ENCODE assay signal across 11 cellular contexts in the genomic region with DNA sequence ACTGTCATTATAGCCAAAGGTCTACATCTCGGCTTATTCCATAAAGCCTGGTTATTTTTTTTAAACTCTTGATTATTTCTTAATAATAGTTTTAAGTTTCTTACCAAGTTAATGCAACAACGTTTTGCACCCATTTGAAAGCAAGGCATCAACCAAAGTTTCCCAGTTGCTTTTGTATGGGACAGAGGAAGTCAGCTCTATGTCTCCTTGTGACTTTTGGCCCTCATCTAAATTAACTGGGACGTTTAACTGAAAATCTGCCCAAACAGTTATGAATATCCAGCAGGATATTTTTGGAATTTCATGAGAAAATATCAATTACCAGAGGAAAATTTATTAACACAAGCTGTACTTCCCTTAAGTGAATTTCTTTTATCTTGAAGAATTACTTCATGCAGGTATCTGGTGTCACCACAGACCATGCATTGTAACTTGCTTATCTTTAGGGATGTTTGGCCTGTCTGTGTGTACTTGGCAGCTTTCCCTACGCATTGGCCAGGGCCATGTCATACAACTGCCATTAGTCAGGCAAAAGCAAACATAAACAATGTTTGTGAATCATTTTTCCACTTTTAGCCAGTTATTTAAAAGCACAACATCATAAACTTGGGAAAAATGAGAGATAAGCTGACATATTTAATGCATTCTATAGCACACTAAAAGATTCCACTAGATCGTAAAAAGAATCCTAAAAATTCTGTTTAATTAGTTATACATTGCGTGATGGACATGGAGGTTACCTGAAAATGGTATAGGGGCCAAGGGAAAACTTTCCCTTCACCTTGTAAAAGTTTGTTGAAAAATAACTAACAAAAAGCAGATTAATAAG.
DNase-seq lines count a peak whose midpoint lies in the region; ATAC-seq and TF ChIP-seq lines count a peak whose summit lies in the region.
"Had no signal": no experiment of that assay in that cellular context is flagged by ENCODE, and none has a peak within 500 bp of the region (broad histone marks: within the 10 kb centered on the region; RNA-seq: fewer than 3 reads in every experiment).

No MANE protein-coding gene starts in this region.

- H3K4me3 ChIP-seq in Panc1 (ENCODE audit: low read depth in 2 of 2, low read length in 2 of 2): no peak overlapping the region
- no peak overlapping the region for H3K4me3 ChIP-seq in fibroblast of the aortic adventitia (ENCODE audit: low read depth, low read length)
- H3K4me3 ChIP-seq: suprapubic skin had no signal

- H3K9me3 Mint-ChIP-seq in type B pancreatic cell: peaks cover 29% of the 10 kb centered on the region

- in situ Hi-C loops in Panc1 (cut with HindIII; ENCODE audit: low pct_unique_long_range_greater_than_20kb, low sequenced_read_pairs): no loop called here

- intact Hi-C loops in Panc1 (cut with micrococcal nuclease; ENCODE audit: unreplicated experiment): loop anchor here (1.0 to 2.0 kb wide), 2 partner anchors 101 to 319 kb away; a partner anchor contains a TSS

- POLR2A ChIA-PET in Panc1 (lab: Charles Lee): no interaction called here

- ATAC-seq in Panc1: peak; percentile 94

- peak overlapping the region; percentile 98 for H3K27ac ChIP-seq in Panc1 (ENCODE audit: low read length)
- H3K27ac ChIP-seq: suprapubic skin, WERI-Rb-1 had no signal

- no peaks in the 10 kb centered on the region for H3K27me3 Mint-ChIP-seq in type B pancreatic cell
- H3K27me3 Mint-ChIP-seq: dendritic cell treated with granulocyte-macrophage colony-stimulating factor and Interleukin-4, amounts not matched to agents 40 ng/mL and 50 ng/mL, for 4 days had no signal

- H3K36me3 ChIP-seq in Panc1 (ENCODE audit: control insufficient read depth, insufficient read depth, low read length): no peaks in the 10 kb centered on the region
- H3K36me3 ChIP-seq: suprapubic skin, WERI-Rb-1 had no signal

- H3K4me1 ChIP-seq in Panc1 (ENCODE audit: control insufficient read depth, insufficient read depth, low read length): peaks cover 23% of the 10 kb centered on the region
- H3K4me1 ChIP-seq: suprapubic skin had no signal

- peaks cover 34% of the 10 kb centered on the region for H3K4me1 Mint-ChIP-seq in type B pancreatic cell (ENCODE audit: unreplicated experiment)

- no TSS peak for BruUV-seq in Panc1 (replicated peaks; lab: Mats Ljungman, UMichigan)

- H3K4me3 Mint-ChIP-seq in type B pancreatic cell: no peak overlapping the region
- H3K4me3 Mint-ChIP-seq: dendritic cell treated with granulocyte-macrophage colony-stimulating factor and Interleukin-4, amounts not matched to agents 40 ng/mL and 50 ng/mL, for 4 days had no signal

- CTCF ChIA-PET in Panc1 (lab: Charles Lee): interaction anchor here (0.6 to 0.7 kb wide), 2 partner anchors 101 to 171 kb away, joined by 3 to 4 read pairs; a partner anchor contains a TSS

- peaks cover 15% of the 10 kb centered on the region; the same call in 1 of the 2 replicates for H3K9me3 ChIP-seq in Panc1 (ENCODE audit: control insufficient read depth, insufficient read depth, low read depth, low read length)
- H3K9me3 ChIP-seq: suprapubic skin had no signal

- peaks cover 8% of the 10 kb centered on the region for H3K36me3 Mint-ChIP-seq in type B pancreatic cell

- H3K27me3 ChIP-seq in Panc1 (ENCODE audit: control insufficient read depth, insufficient read depth, low read length): no peaks in the 10 kb centered on the region
- H3K27me3 ChIP-seq: suprapubic skin had no signal

- peak; percentile 92 for DNase-seq in ELR (ENCODE audit: low read depth)
- peak; percentile 81 for DNase-seq in Panc1 (ENCODE audit: low read depth, low spot score)
- DNase-seq in fibroblast of the aortic adventitia (ENCODE audit: low read depth): peak; percentile 97
- DNase-seq in pulmonary artery endothelial cell (ENCODE audit: low read depth, low spot score): peak; percentile 56
- DNase-seq in stimulated activated CD4-positive, alpha-beta T cell treated with anti-CD3 and anti-CD28 coated beads, Interleukin-4, amount 100 ng/mL, for 1 hour: no peak
- no peak for DNase-seq in activated CD4-positive, alpha-beta T cell treated with anti-CD3 and anti-CD28 coated beads, Interleukin-2, amount 50 U/mL, for 1 hour
- DNase-seq in type B pancreatic cell (ENCODE audit: extremely low spot score, unreplicated experiment): no peak
- DNase-seq in NCI-H82 (lab: John Stamatoyannopoulos, UW): no peak
- DNase-seq: WERI-Rb-1 had no signal

- TF ChIP-seq CTCF in Panc1 (IDR thresholded peaks at IDR 0.05): no peak
- TF ChIP-seq CTCF in fibroblast of the aortic adventitia (IDR thresholded peaks at IDR 0.05; ENCODE audit: insufficient read depth, low read length): no peak
- no peak for TF ChIP-seq CTCF in type B pancreatic cell (conservative IDR thresholded peaks at IDR 0.05)

- H3K27ac Mint-ChIP-seq in type B pancreatic cell: no peak overlapping the region
- H3K27ac Mint-ChIP-seq: dendritic cell treated with granulocyte-macrophage colony-stimulating factor and Interleukin-4, amounts not matched to agents 40 ng/mL and 50 ng/mL, for 4 days had no signal

Comparison
In these comparisons a context has a peak if more than half of its experiments do, and no peak if none do; other contexts are left out.
1. DNase-seq: peak in ELR (single experiment), Panc1 (single experiment), fibroblast of the aortic adventitia (single experiment) and pulmonary artery endothelial cell (single experiment); none in stimulated activated CD4-positive, alpha-beta T cell treated with anti-CD3 and anti-CD28 coated beads, Interleukin-4, amount 100 ng/mL, for 1 hour (single experiment), activated CD4-positive, alpha-beta T cell treated with anti-CD3 and anti-CD28 coated beads, Interleukin-2, amount 50 U/mL, for 1 hour (single experiment), type B pancreatic cell (single experiment) and NCI-H82 (single experiment).